Comparison of ENCODE assay signal across 8 cellular contexts in genomic region chr12:123601602-123602489, GRCh38. TPM values are rescaled to one million over a fixed set of nuclear protein-coding genes. Genes with fewer than 3 reads are reported as not detected.
DNase-seq lines count a peak whose midpoint lies in the region; TF ChIP-seq lines count a peak whose summit lies in the region.

A gene with protein sequence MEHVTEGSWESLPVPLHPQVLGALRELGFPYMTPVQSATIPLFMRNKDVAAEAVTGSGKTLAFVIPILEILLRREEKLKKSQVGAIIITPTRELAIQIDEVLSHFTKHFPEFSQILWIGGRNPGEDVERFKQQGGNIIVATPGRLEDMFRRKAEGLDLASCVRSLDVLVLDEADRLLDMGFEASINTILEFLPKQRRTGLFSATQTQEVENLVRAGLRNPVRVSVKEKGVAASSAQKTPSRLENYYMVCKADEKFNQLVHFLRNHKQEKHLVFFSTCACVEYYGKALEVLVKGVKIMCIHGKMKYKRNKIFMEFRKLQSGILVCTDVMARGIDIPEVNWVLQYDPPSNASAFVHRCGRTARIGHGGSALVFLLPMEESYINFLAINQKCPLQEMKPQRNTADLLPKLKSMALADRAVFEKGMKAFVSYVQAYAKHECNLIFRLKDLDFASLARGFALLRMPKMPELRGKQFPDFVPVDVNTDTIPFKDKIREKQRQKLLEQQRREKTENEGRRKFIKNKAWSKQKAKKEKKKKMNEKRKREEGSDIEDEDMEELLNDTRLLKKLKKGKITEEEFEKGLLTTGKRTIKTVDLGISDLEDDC (plus strand): TSS chr12:123602099. CDS start chr12:123602149, 50 bp downstream.

- peak within 1 kb of the TSS; percentile 98 for H2AFZ ChIP-seq in osteoblast (ENCODE audit: low read length)

- in situ Hi-C loops in G401 (cut with HindIII; ENCODE audit: low sequenced_read_pairs), result no loop called here

- no peaks in the 10 kb centered on the region for H3K27me3 Mint-ChIP-seq in activated naive CD4-positive, alpha-beta T cell treated with anti-CD3 and anti-CD28 coated beads for 36 hours (ENCODE audit: low read depth)

- H3K36me3 ChIP-seq in osteoblast (ENCODE audit: insufficient read depth, low read length) (peaks cover 41% of the 10 kb centered on the region), testis (ENCODE audit: low read depth, missing control alignments) (no peaks in the 10 kb centered on the region)

- WGBS in testis, 2 donors, result 1 to 2% methylated on average over 8 to 67 of the region's 81 CpGs

- H3K27me3 ChIP-seq in osteoblast (ENCODE audit: insufficient read depth, low read length) (no peaks in the 10 kb centered on the region), testis (no peaks in the 10 kb centered on the region)

- peaks cover 45% of the 10 kb centered on the region for H3K4me1 Mint-ChIP-seq in activated naive CD4-positive, alpha-beta T cell treated with anti-CD3 and anti-CD28 coated beads for 36 hours (ENCODE audit: low read depth)

- peak; percentile 83 for DNase-seq in G401 (ENCODE audit: low spot score)
- DNase-seq in GOT3 (lab: John Stamatoyannopoulos, UW), result peak; percentile 42
- DNase-seq in LNCaP clone FGC (ENCODE audit: low read depth), result peak; percentile 56
- peak; percentile 88 for DNase-seq in SK-N-DZ (ENCODE audit: low spot score)
- DNase-seq in activated naive CD4-positive, alpha-beta T cell treated with anti-CD3 and anti-CD28 coated beads for 36 hours, result peak; percentile 87
- peak; percentile 76 for DNase-seq in globus pallidus (ENCODE audit: low spot score)
- DNase-seq in osteoblast (ENCODE audit: insufficient read length, low spot score, missing footprints), result peak; percentile 92
- peak; percentile 87 for DNase-seq in testis

- H3K79me2 ChIP-seq in osteoblast (ENCODE audit: insufficient read depth, low read length), result peaks cover 69% of the 10 kb centered on the region

- peaks cover 6% of the 10 kb centered on the region for H4K20me1 ChIP-seq in osteoblast (ENCODE audit: insufficient read depth, low read length)

- peak within 1 kb of the TSS; percentile 87 for H3K27ac ChIP-seq in osteoblast (ENCODE audit: low read depth, low read length)
- H3K27ac ChIP-seq in testis, result peak within 1 kb of the TSS; percentile 77 to 80

- peak within 1 kb of the TSS; percentile 89 for H3K4me3 Mint-ChIP-seq in activated naive CD4-positive, alpha-beta T cell treated with anti-CD3 and anti-CD28 coated beads for 36 hours

- peak within 1 kb of the TSS; percentile 75 for H3K4me3 ChIP-seq in LNCaP clone FGC (ENCODE audit: low read depth, low read length)
- peak within 1 kb of the TSS; percentile 95 for H3K4me3 ChIP-seq in osteoblast (ENCODE audit: insufficient read depth, low read length)
- peak within 1 kb of the TSS; percentile 90 to 100 for H3K4me3 ChIP-seq in testis

- H3K4me2 ChIP-seq in osteoblast (ENCODE audit: insufficient read depth, low read length), result peak within 1 kb of the TSS; percentile 99

- H3K9me3 ChIP-seq in osteoblast (ENCODE audit: low read depth, low read length) (no peaks in the 10 kb centered on the region), testis (no peaks in the 10 kb centered on the region)

- intact Hi-C loops in activated naive CD4-positive, alpha-beta T cell treated with anti-CD3 and anti-CD28 coated beads for 36 hours (cut with micrococcal nuclease), result loop anchor here (1.0 to 5.0 kb wide), 5 partner anchors 18 to 627 kb away; partner anchors contain the start of genes EIF2B1, GTF2H3, KMT5A and OGFOD2
- intact Hi-C loops in testis (cut with DNase I; ENCODE audit: low total_unique reads), result no loop called here

- no peak for TF ChIP-seq POLR2A in testis (IDR thresholded peaks at IDR 0.05)

- no peaks in the 10 kb centered on the region for H3K9me3 Mint-ChIP-seq in activated naive CD4-positive, alpha-beta T cell treated with anti-CD3 and anti-CD28 coated beads for 36 hours

- TF ChIP-seq CTCF in LNCaP clone FGC (IDR thresholded peaks at IDR 0.05; ENCODE audit: control insufficient read depth, extremely low read depth, insufficient read depth) (peak; percentile 38), osteoblast (IDR thresholded peaks at IDR 0.05; ENCODE audit: extremely low read depth, low read depth, low read length) (peak; percentile 29), testis (IDR thresholded peaks at IDR 0.05) (peak in 2 of 3 experiments; percentile 29 to 33)

- H3K4me1 ChIP-seq in osteoblast (ENCODE audit: insufficient read depth, low read length) (peaks cover 7% of the 10 kb centered on the region), testis (peaks cover 4% of the 10 kb centered on the region)

- peak within 1 kb of the TSS; percentile 94 for H3K27ac Mint-ChIP-seq in activated naive CD4-positive, alpha-beta T cell treated with anti-CD3 and anti-CD28 coated beads for 36 hours

- peaks cover 23% of the 10 kb centered on the region for H3K36me3 Mint-ChIP-seq in activated naive CD4-positive, alpha-beta T cell treated with anti-CD3 and anti-CD28 coated beads for 36 hours (ENCODE audit: low read depth)

- CTCF ChIA-PET in activated naive CD4-positive, alpha-beta T cell treated with anti-CD3 and anti-CD28 coated beads for 36 hours (lab: Charles Lee), result interaction anchor here (0.5 to 1.4 kb wide), 5 partner anchors 19 to 627 kb away, joined by 3 to 4 read pairs (median 3); partner anchors contain the start of gene OGFOD2

RNA-seq across cellular contexts. Expression of the gene that starts here (rescaled TPM):
- 26.8 and 29.3 TPM in 2 replicates for total RNA-seq in G401 (2014; rRNA removed; shearing (Covaris generic))
- 68.5 and 111 TPM in 2 replicates for polyA plus RNA-seq in SK-N-DZ (2014; cell fraction: cytosol; rRNA removed)
- polyA plus RNA-seq in SK-N-DZ (2014; cell fraction: nucleus; rRNA removed), result 163 and 164 TPM in 2 replicates
- 10 to 100 TPM; 44.8 to 48.7 TPM for total RNA-seq in activated naive CD4-positive, alpha-beta T cell treated with anti-CD3 and anti-CD28 coated beads for 36 hours
- 19.2 and 20.6 TPM in 2 replicates for total RNA-seq in osteoblast
- 10 to 100 TPM; 22.2 to 32.6 TPM for total RNA-seq in testis
- 13.4 TPM for polyA plus RNA-seq in testis (ENCODE audit: insufficient read depth, low read depth, low replicate concordance)

Comparison
In these comparisons a context has a peak if more than half of its experiments do, and no peak if none do; other contexts are left out.
1. Peak in every context shown above with its lines: DNase-seq, H3K4me3 ChIP-seq and H3K27ac ChIP-seq.
2. DNase-seq: peak in every context shown above with its lines; median percentile 92 in osteoblast; 88 in SK-N-DZ; 87 in activated naive CD4-positive, alpha-beta T cell treated with anti-CD3 and anti-CD28 coated beads for 36 hours; 87 in testis; 83 in G401; 76 in globus pallidus; 56 in LNCaP clone FGC; 42 in GOT3.